In genomic region chr3:143429628-143430514, GRCh38 we compare ENCODE assay signal across 1 cellular context.
TF ChIP-seq lines count a peak whose summit lies in the region.

No MANE protein-coding gene starts in this region.

TF ChIP-seq in WTC11, 78 proteins besides CTCF, POLR2A, EP300 and RAD21 (continued from another document):
- no peak for TF ChIP-seq ZNF532 (CRISPR knock-in tag; IDR thresholded peaks at IDR 0.05; ENCODE audit: borderline replicate concordance)
- TF ChIP-seq ZNF317 (CRISPR knock-in tag; IDR thresholded peaks at IDR 0.05; ENCODE audit: borderline replicate concordance, low read depth) = no peak
- TF ChIP-seq E2F5 (CRISPR knock-in tag; IDR thresholded peaks at IDR 0.05) = no peak
- TF ChIP-seq TEAD1 (CRISPR knock-in tag; IDR thresholded peaks at IDR 0.05) = no peak
- no peak for TF ChIP-seq ERG (CRISPR knock-in tag; IDR thresholded peaks at IDR 0.05)
- no peak for TF ChIP-seq ARID4B (CRISPR knock-in tag; IDR thresholded peaks at IDR 0.05; ENCODE audit: borderline replicate concordance)
- no peak for TF ChIP-seq FOXP1 (CRISPR knock-in tag; IDR thresholded peaks at IDR 0.05; ENCODE audit: borderline replicate concordance)
